In genomic region chr20:36526521-36527011, GRCh38 we compare ENCODE assay signal across 21 cellular contexts. TPM values are rescaled to one million over a fixed set of nuclear protein-coding genes. Genes with fewer than 3 reads are reported as not detected.
DNase-seq lines count a peak whose midpoint lies in the region; ATAC-seq, FAIRE-seq and TF ChIP-seq lines count a peak whose summit lies in the region.
"Had no signal": no experiment of that assay in that cellular context is flagged by ENCODE, and none has a peak within 500 bp of the region (broad histone marks: within the 10 kb centered on the region; RNA-seq: fewer than 3 reads in every experiment).

No MANE protein-coding gene starts in this region.

- no peak for FAIRE-seq in pancreas (lab: Jason Lieb, UNC)
- FAIRE-seq: GM18507 had no signal

- TF ChIP-seq CTCF in nephron progenitor cell (IDR thresholded peaks at IDR 0.05) (no peak), thoracic aorta (IDR thresholded peaks at IDR 0.05) (peak; percentile 34), pancreas (IDR thresholded peaks at IDR 0.05) (no peak)

- intact Hi-C loops in pancreas (cut with DNase I): no loop called here

- H3K9me3 ChIP-seq in thoracic aorta: no peaks in the 10 kb centered on the region
- no peaks in the 10 kb centered on the region for H3K9me3 ChIP-seq in pancreas
- H3K9me3 ChIP-seq: breast epithelium, spleen, suprapubic skin had no signal

- peaks cover 49% of the 10 kb centered on the region for H3K36me3 Mint-ChIP-seq in nephron progenitor cell (ENCODE audit: low read depth)

- no peak overlapping the region for H3K4me3 ChIP-seq in thoracic aorta
- no peak overlapping the region for H3K4me3 ChIP-seq in pancreas
- H3K4me3 ChIP-seq: breast epithelium, lung, SK-N-MC, spleen, suprapubic skin had no signal

- no peaks in the 10 kb centered on the region for H3K9me3 Mint-ChIP-seq in nephron progenitor cell
- H3K9me3 Mint-ChIP-seq: naive thymus-derived CD4-positive, alpha-beta T cell had no signal

- no peaks in the 10 kb centered on the region for H3K27me3 Mint-ChIP-seq in nephron progenitor cell (ENCODE audit: low read depth, poor library complexity)
- H3K27me3 Mint-ChIP-seq: naive thymus-derived CD4-positive, alpha-beta T cell; progenitor cell of endocrine pancreas had no signal

- H3K27me3 ChIP-seq in thoracic aorta (replicated peaks; ENCODE audit: insufficient read depth): no peaks in the 10 kb centered on the region
- H3K27me3 ChIP-seq in pancreas: no peaks in the 10 kb centered on the region
- H3K27me3 ChIP-seq: breast epithelium, spleen, suprapubic skin had no signal

- peaks cover 29% of the 10 kb centered on the region for H3K4me1 Mint-ChIP-seq in nephron progenitor cell

- no peak for ATAC-seq in thoracic aorta (ENCODE audit: insufficient number of reproducible peaks, low FRiP score, low read depth)
- no peak for ATAC-seq in pancreas
- ATAC-seq in HG03521 (IDR thresholded peaks at IDR 0.05; ENCODE audit: unreplicated experiment): no peak
- ATAC-seq: naive thymus-derived CD4-positive, alpha-beta T cell had no signal

- H3K27ac Mint-ChIP-seq in nephron progenitor cell: peak overlapping the region; percentile 96

- no peak overlapping the region for H3K4me3 Mint-ChIP-seq in nephron progenitor cell
- H3K4me3 Mint-ChIP-seq: naive thymus-derived CD4-positive, alpha-beta T cell had no signal

- H3K27ac ChIP-seq in cingulate gyrus (ENCODE audit: low read depth, low read length) (peak overlapping the region; percentile 10), thoracic aorta (peak overlapping the region; percentile 58 to 70), pancreas (peak overlapping the region in 1 of 4 donors; percentile 34)
- H3K27ac ChIP-seq: breast epithelium, SK-N-MC, spleen, suprapubic skin had no signal

- H3K36me3 ChIP-seq in thoracic aorta (peaks cover 43% of the 10 kb centered on the region), pancreas (peaks cover 0 to 43% (median 17%) of the 10 kb centered on the region in 3 donors)

- H3K4me1 ChIP-seq in thoracic aorta (ENCODE audit: control insufficient read depth in 1 of 2, low read depth in 2 of 2): peaks cover 8 to 57% of the 10 kb centered on the region in 2 donors
- H3K4me1 ChIP-seq in pancreas: peaks cover 0 to 6% (median 0%) of the 10 kb centered on the region in 3 donors
- H3K4me1 ChIP-seq: breast epithelium, suprapubic skin had no signal

- WGBS in pancreas, 2 donors: 96 to 97% methylated on average over 29 of the region's 29 CpGs

- DNase-seq in HK-2 (ENCODE audit: unreplicated experiment) (peak; percentile 49), nephron progenitor cell (no peak), thoracic aorta (ENCODE audit: low spot score) (no peak), LoVo (ENCODE audit: low spot score) (no peak), pancreas (no peak)
- DNase-seq: AML-193; COR-L47; naive thymus-derived CD4-positive, alpha-beta T cell; NCI-H1092 treated with DMSO at 0.1 percent for 48 hours; NCI-H2081; NCI-H510A; NK-92 treated with Interleukin-12 subunit alpha and Interleukin-12 subunit beta, amount 100 ng/mL, for 24 hours; spleen had no signal

RNA-seq across cellular contexts. Expression of gene MYL9, which starts 14.8 kb away (rescaled TPM):
- total RNA-seq in thoracic aorta (1,000 to 10,000 TPM in 1 of 2 donors, 100 to 1,000 TPM in 1; 531 to 1,491 TPM), pancreas (10 to 100 TPM in 5 of 6 donors, 1 to 10 TPM in 1; 9.9 to 62.2 (median 20.1) TPM)
- polyA plus RNA-seq in pancreas: 100 to 1,000 TPM in 1 of 2 donors, 10 to 100 TPM in 1; 64.9 to 122 TPM
- polyA plus RNA-seq: naive thymus-derived CD4-positive, alpha-beta T cell had no signal

RNA-seq across cellular contexts. Expression of gene TGIF2, which starts 46.8 kb away (rescaled TPM):
- total RNA-seq in thoracic aorta (10 to 100 TPM; 13.4 to 14.2 TPM), pancreas (10 to 100 TPM; 10.9 to 18.9 (median 14.5) TPM)
- 1 to 10 TPM; 5.7 to 9.2 TPM for polyA plus RNA-seq in pancreas

Comparison
In these comparisons a context has a peak if more than half of its experiments do, and no peak if none do; other contexts are left out.
1. RNA of gene MYL9, which starts 14.8 kb away (total RNA-seq): 531 to 1,491 TPM in thoracic aorta; 9.9 to 62.2 TPM in pancreas; every median in the first group is over 4 times any median in the second.